In genomic region chr11:85930879-85931366, GRCh38 we compare ENCODE assay signal across 15 cellular contexts.
"Had no signal": no experiment of that assay in that cellular context is flagged by ENCODE, and none has a peak within 500 bp of the region (broad histone marks: within the 10 kb centered on the region; RNA-seq: fewer than 3 reads in every experiment).

No MANE protein-coding gene starts in this region.

- ATAC-seq: activated CD4-positive, alpha-beta T cell treated with anti-CD3 and anti-CD28 coated beads for 36 hours; activated CD8-positive, alpha-beta T cell treated with anti-CD3 and anti-CD28 coated beads for 36 hours; esophagus mucosa; natural killer cell treated with Interleukin-12 subunit alpha and Interleukin-12 subunit beta and Interleukin-15 and Interleukin-18, amount 100 ng/mL, for 72 hours; sciatic nerve had no signal

- H3K27ac ChIP-seq: VCaP had no signal

- DNase-seq: activated CD4-positive, alpha-beta T cell treated with anti-CD3 and anti-CD28 coated beads for 36 hours; activated CD8-positive, alpha-beta memory T cell treated with anti-CD3 and anti-CD28 coated beads, Interleukin-2, amount 50 U/mL, for 48 hours; activated CD8-positive, alpha-beta T cell treated with anti-CD3 and anti-CD28 coated beads for 36 hours; activated naive CD4-positive, alpha-beta T cell; aorta; hypothalamus; kidney glomerular epithelial cell; nucleus accumbens; stimulated activated CD4-positive, alpha-beta T cell treated with anti-CD3 and anti-CD28 coated beads, Interleukin-2, amount 100 ng/mL, for 24 hours; stimulated activated naive CD4-positive, alpha-beta T cell; trophoblast cell had no signal
